ENCODE assay signal across 9 cellular contexts in genomic region chr15:44735482-44736260, GRCh38. TPM values are rescaled to one million over a fixed set of nuclear protein-coding genes. Genes with fewer than 3 reads are reported as not detected.
DNase-seq lines count a peak whose midpoint lies in the region; ATAC-seq and TF ChIP-seq lines count a peak whose summit lies in the region.
"Had no signal": no experiment of that assay in that cellular context is flagged by ENCODE, and none has a peak within 500 bp of the region (broad histone marks: within the 10 kb centered on the region; RNA-seq: fewer than 3 reads in every experiment).

No MANE protein-coding gene starts in this region.

- peaks cover 0 to 10% (median 5%) of the 10 kb centered on the region in 3 donors for H3K36me3 Mint-ChIP-seq in immature natural killer cell

- H3K27ac Mint-ChIP-seq in immature natural killer cell = peak overlapping the region in 5 of 6 donors; percentile 24 to 93 (median 87)

- no peak for TF ChIP-seq CTCF in tibial nerve (IDR thresholded peaks at IDR 0.05)

- TF ChIP-seq EP300 in tibial nerve (IDR thresholded peaks at IDR 0.05) = peak in 1 of 2 donors; percentile 16

- WGBS in tibial nerve, 2 donors = 41 to 46% methylated on average over 8 of the region's 8 CpGs

- peaks cover 31 to 46% of the 10 kb centered on the region in 2 donors for H3K4me1 Mint-ChIP-seq in immature natural killer cell

- H3K9me3 ChIP-seq in tibial nerve = no peaks in the 10 kb centered on the region

- peak overlapping the region in 1 of 4 donors; percentile 7 for H3K4me3 ChIP-seq in tibial nerve

- no peaks in the 10 kb centered on the region for H3K9me3 Mint-ChIP-seq in immature natural killer cell

- peak; percentile 25 for DNase-seq in Ammon's horn (ENCODE audit: low spot score)
- DNase-seq in activated CD4-positive, alpha-beta T cell treated with anti-CD3 and anti-CD28 coated beads, Interleukin-2, amount 50 U/mL, for 1 hour = peak; percentile 41
- peak in 1 of 3 donors; percentile 21 for DNase-seq in immature natural killer cell
- DNase-seq in tibial nerve (ENCODE audit: low spot score in 2 of 2) = peak; percentile 35 to 51
- no peak for DNase-seq in LoVo (ENCODE audit: low spot score)

- H3K4me3 Mint-ChIP-seq in immature natural killer cell = peak overlapping the region in 1 of 5 donors; percentile 56

- peaks cover 0 to 1% (median 0%) of the 10 kb centered on the region in 3 donors for H3K27me3 Mint-ChIP-seq in immature natural killer cell (ENCODE audit: low read depth in 3 of 3)

- peak overlapping the region; percentile 23 to 75 (median 70) for H3K27ac ChIP-seq in tibial nerve

- peaks cover 0 to 37% (median 5%) of the 10 kb centered on the region in 4 donors for H3K4me1 ChIP-seq in tibial nerve

- ATAC-seq in HG02610 (IDR thresholded peaks at IDR 0.05; ENCODE audit: unreplicated experiment) (peak; percentile 47), HG03097 (IDR thresholded peaks at IDR 0.05; ENCODE audit: low FRiP score, unreplicated experiment) (no peak), HG03565 (IDR thresholded peaks at IDR 0.05; ENCODE audit: unreplicated experiment) (no peak)

- peaks cover 0 to 8% (median 0%) of the 10 kb centered on the region in 3 donors for H3K36me3 ChIP-seq in tibial nerve

- TF ChIP-seq POLR2A in tibial nerve (IDR thresholded peaks at IDR 0.05) = no peak

- no peaks in the 10 kb centered on the region for H3K27me3 ChIP-seq in tibial nerve

RNA-seq across cellular contexts. Expression of gene TRIM69, which starts 0.7 kb away (rescaled TPM):
- polyA plus RNA-seq in immature natural killer cell = 10 to 100 TPM; 14.9 to 23.4 (median 19.0) TPM
- total RNA-seq in tibial nerve = 10 to 100 TPM; 11.7 to 27.1 (median 19.3) TPM

RNA-seq across cellular contexts. Expression of gene B2M, which starts 24.4 kb away (rescaled TPM):
- over 10,000 TPM; 41,154 to 70,702 (median 45,494) TPM for polyA plus RNA-seq in immature natural killer cell
- total RNA-seq in tibial nerve = 1,000 to 10,000 TPM; 2,056 to 2,934 (median 2,402) TPM

RNA-seq across cellular contexts. Expression of gene PATL2, which starts 24.5 kb away (rescaled TPM):
- 10 to 100 TPM; 24.8 to 49.1 (median 41.4) TPM for polyA plus RNA-seq in immature natural killer cell
- under 1 TPM; 0.30 to 0.98 (median 0.86) TPM for total RNA-seq in tibial nerve
- total RNA-seq: renal cortical epithelial cell had no signal
